22 cellular contexts compared by ENCODE assay signal in genomic region chr6:168207421-168208175, GRCh38.
"Had no signal": no experiment of that assay in that cellular context is flagged by ENCODE, and none has a peak within 500 bp of the region (broad histone marks: within the 10 kb centered on the region; RNA-seq: fewer than 3 reads in every experiment).

No MANE protein-coding gene starts in this region.

- ATAC-seq: effector memory CD8-positive, alpha-beta T cell; gastroesophageal sphincter; left lung; naive thymus-derived CD4-positive, alpha-beta T cell; stimulated activated effector memory CD8-positive, alpha-beta T cell treated with anti-CD3 and anti-CD28 coated beads, Interleukin-12 subunit alpha, Interleukin-12 subunit beta, amount 100 ng/mL, for 72 hours; stimulated activated naive CD8-positive, alpha-beta T cell treated with anti-CD3 and anti-CD28 coated beads, Interleukin-15, Interleukin-2, amounts not matched to agents 100 U/mL and 50 U/mL, for 24 hours; upper lobe of right lung had no signal

- H3K4me1 ChIP-seq: gastroesophageal sphincter, left lung, right atrium auricular region, tibial artery, upper lobe of right lung, vagina had no signal

- H3K4me3 Mint-ChIP-seq: dendritic cell treated with granulocyte-macrophage colony-stimulating factor and Interleukin-4, amounts not matched to agents 40 ng/mL and 50 ng/mL, for 4 days; effector memory CD8-positive, alpha-beta T cell; naive thymus-derived CD4-positive, alpha-beta T cell; stimulated activated effector memory CD8-positive, alpha-beta T cell treated with anti-CD3 and anti-CD28 coated beads, Interleukin-12 subunit alpha, Interleukin-12 subunit beta, amount 100 ng/mL, for 72 hours had no signal

- H3K9me3 ChIP-seq: esophagus squamous epithelium, left lung, neutrophil, right atrium auricular region, tibial artery, upper lobe of right lung, vagina had no signal

- H3K27ac Mint-ChIP-seq: dendritic cell treated with granulocyte-macrophage colony-stimulating factor and Interleukin-4, amounts not matched to agents 40 ng/mL and 50 ng/mL, for 4 days; effector memory CD8-positive, alpha-beta T cell; naive thymus-derived CD4-positive, alpha-beta T cell; stimulated activated effector memory CD8-positive, alpha-beta T cell treated with anti-CD3 and anti-CD28 coated beads, Interleukin-12 subunit alpha, Interleukin-12 subunit beta, amount 100 ng/mL, for 72 hours had no signal

- H3K4me3 ChIP-seq: esophagus squamous epithelium, gastroesophageal sphincter, left lung, lung, right atrium auricular region, smooth muscle cell, tibial artery, upper lobe of right lung, vagina had no signal

- DNase-seq: cerebellar nuclear complex; effector memory CD8-positive, alpha-beta T cell; esophagus squamous epithelium; foreskin fibroblast; glutamatergic neuron; islet precursor cell; mesenchymal stem cell; naive thymus-derived CD4-positive, alpha-beta T cell; stimulated activated CD4-positive, alpha-beta T cell treated with anti-CD3 and anti-CD28 coated beads, Interleukin-4, amount 100 ng/mL, for 1 hour; stimulated activated CD8-positive, alpha-beta memory T cell treated with anti-CD3 and anti-CD28 coated beads, Interleukin-4, amount 100 ng/mL, for 48 hours; stimulated activated naive CD8-positive, alpha-beta T cell treated with anti-CD3 and anti-CD28 coated beads, Interleukin-15, Interleukin-2, amounts not matched to agents 100 U/mL and 50 U/mL, for 24 hours; tibial artery had no signal

- H3K9me3 Mint-ChIP-seq: stimulated activated effector memory CD8-positive, alpha-beta T cell treated with anti-CD3 and anti-CD28 coated beads, Interleukin-12 subunit alpha, Interleukin-12 subunit beta, amount 100 ng/mL, for 72 hours had no signal

- H3K27ac ChIP-seq: gastroesophageal sphincter, left lung, neutrophil, right atrium auricular region, tibial artery, upper lobe of right lung, vagina had no signal

- H3K36me3 Mint-ChIP-seq: naive thymus-derived CD4-positive, alpha-beta T cell; stimulated activated effector memory CD8-positive, alpha-beta T cell treated with anti-CD3 and anti-CD28 coated beads, Interleukin-12 subunit alpha, Interleukin-12 subunit beta, amount 100 ng/mL, for 72 hours had no signal

- H3K4me1 Mint-ChIP-seq: naive thymus-derived CD4-positive, alpha-beta T cell; stimulated activated effector memory CD8-positive, alpha-beta T cell treated with anti-CD3 and anti-CD28 coated beads, Interleukin-12 subunit alpha, Interleukin-12 subunit beta, amount 100 ng/mL, for 72 hours had no signal

- H3K27me3 ChIP-seq: esophagus squamous epithelium, left lung, neutrophil, right atrium auricular region, tibial artery, upper lobe of right lung, vagina had no signal

- H3K4me2 ChIP-seq: smooth muscle cell had no signal

- H3K27me3 Mint-ChIP-seq: dendritic cell treated with granulocyte-macrophage colony-stimulating factor and Interleukin-4, amounts not matched to agents 40 ng/mL and 50 ng/mL, for 4 days had no signal

- H3K36me3 ChIP-seq: esophagus squamous epithelium, gastroesophageal sphincter, left lung, neutrophil, right atrium auricular region, tibial artery, upper lobe of right lung, vagina had no signal
